Comparison of ENCODE assay signal across 8 cellular contexts in the genomic region with DNA sequence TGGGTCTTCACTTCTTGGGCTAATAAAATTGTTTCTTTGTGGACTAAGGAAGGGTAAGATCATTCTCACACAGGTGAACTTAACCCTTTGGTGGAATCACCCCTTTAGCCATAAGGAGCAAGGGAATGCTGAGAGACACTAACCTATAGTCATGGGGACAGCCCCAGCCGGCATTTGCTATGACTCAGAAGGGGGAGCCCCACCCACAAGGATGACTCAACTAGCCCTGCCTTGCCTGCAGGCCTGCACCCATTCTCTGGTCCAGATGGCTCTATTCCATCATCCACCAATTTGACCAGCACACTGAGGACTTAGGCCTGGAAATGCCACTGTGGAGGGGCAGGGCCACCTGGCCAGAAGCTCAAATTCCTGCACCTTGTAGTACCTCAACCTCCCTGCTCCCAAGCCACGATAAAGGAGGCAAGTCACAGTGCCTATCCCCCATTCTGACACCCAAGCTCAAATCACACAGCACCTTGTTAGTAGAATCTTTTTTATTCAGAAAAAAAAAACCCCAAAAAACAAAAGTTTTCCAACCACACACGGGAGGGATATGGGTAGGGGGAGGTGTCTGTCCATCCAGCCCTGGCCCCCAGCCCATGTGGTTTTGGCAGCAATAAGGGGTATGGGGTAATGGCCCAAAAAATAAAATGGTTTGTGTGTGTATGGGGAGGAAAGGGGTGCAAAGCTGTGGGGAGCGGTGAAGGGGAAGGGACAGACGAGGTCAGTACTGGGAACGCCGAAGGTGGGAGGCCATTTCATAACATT. TPM values are rescaled to one million over a fixed set of nuclear protein-coding genes. Genes with fewer than 3 reads are reported as not detected.
DNase-seq lines count a peak whose midpoint lies in the region; ATAC-seq and TF ChIP-seq lines count a peak whose summit lies in the region.

No MANE protein-coding gene starts in this region.

- no peaks in the 10 kb centered on the region for H3K36me3 ChIP-seq in testis (ENCODE audit: low read depth, missing control alignments)

- ATAC-seq in HG03571 (IDR thresholded peaks at IDR 0.05; ENCODE audit: unreplicated experiment): no peak

- WGBS in testis, 2 donors: 52 to 53% methylated on average over 7 of the region's 7 CpGs

- H3K27me3 ChIP-seq in testis: no peaks in the 10 kb centered on the region

- TF ChIP-seq POLR2A in testis (IDR thresholded peaks at IDR 0.05): no peak

- intact Hi-C loops in testis (cut with DNase I; ENCODE audit: low total_unique reads): no loop called here

- TF ChIP-seq CTCF in testis (IDR thresholded peaks at IDR 0.05): no peak

- H3K4me3 ChIP-seq in testis: no peak overlapping the region

- peak overlapping the region in 1 of 2 donors; percentile 44 for H3K27ac ChIP-seq in testis

- H3K9me3 ChIP-seq in testis: no peaks in the 10 kb centered on the region

- H3K4me1 ChIP-seq in testis: peaks cover 23% of the 10 kb centered on the region

- DNase-seq in NCI-H82 (lab: John Stamatoyannopoulos, UW) (peak; percentile 55), NCI-H82 treated with DMSO at 0.1 percent for 48 hours (lab: John Stamatoyannopoulos, UW; ENCODE audit: unreplicated experiment) (no peak), NOMO-1 treated with dmso at 0.1 percent for 144 hours (lab: John Stamatoyannopoulos, UW; ENCODE audit: unreplicated experiment) (peak; percentile 79), activated T-cell treated with anti-CD3 and anti-CD28 coated beads for 4 hours (peak; percentile 84), fibroblast of gingiva (ENCODE audit: low read depth) (peak; percentile 86), occipital lobe (lab: John Stamatoyannopoulos, UW) (peak; percentile 53), testis (peak; percentile 60)

RNA-seq across cellular contexts. Expression of a gene that starts 3.0 kb away (rescaled TPM):
- total RNA-seq in occipital lobe (53.0 TPM), testis (100 to 1,000 TPM; 257 to 349 TPM)
- 244 TPM for polyA plus RNA-seq in testis (ENCODE audit: insufficient read depth, low read depth, low replicate concordance)

RNA-seq across cellular contexts. Expression of a gene that starts 5.3 kb away (rescaled TPM):
- 10.3 TPM for total RNA-seq in occipital lobe
- total RNA-seq in testis: 100 to 1,000 TPM; 110 to 111 TPM
- 211 TPM for polyA plus RNA-seq in testis (ENCODE audit: insufficient read depth, low read depth, low replicate concordance)

RNA-seq across cellular contexts. Expression of a gene that starts 5.5 kb away (rescaled TPM):
- 44.6 TPM for total RNA-seq in occipital lobe
- 10 to 100 TPM; 23.7 to 25.9 TPM for total RNA-seq in testis
- polyA plus RNA-seq in testis (ENCODE audit: insufficient read depth, low read depth, low replicate concordance): 24.3 TPM

RNA-seq across cellular contexts. Expression of a gene that starts 5.6 kb away (rescaled TPM):
- total RNA-seq in occipital lobe (2.3 TPM), testis (10 to 100 TPM; 16.4 to 17.2 TPM)
- 29.9 TPM for polyA plus RNA-seq in testis (ENCODE audit: insufficient read depth, low read depth, low replicate concordance)

RNA-seq across cellular contexts. Expression of a gene that starts 13.3 kb away (rescaled TPM):
- total RNA-seq in occipital lobe (not detected), testis (under 1 TPM; 0.12 to 0.47 TPM)
- 0.88 TPM for polyA plus RNA-seq in testis (ENCODE audit: insufficient read depth, low read depth, low replicate concordance)
